Comparison of ENCODE assay signal across 8 cellular contexts in genomic region chr6:148144917-148145521, GRCh38.
DNase-seq lines count a peak whose midpoint lies in the region; ATAC-seq and TF ChIP-seq lines count a peak whose summit lies in the region.

No MANE protein-coding gene starts in this region.

- H3K27ac ChIP-seq in C4-2B (no peak overlapping the region), fibroblast of lung (ENCODE audit: insufficient read depth, low read length) (no peak overlapping the region)

- peak overlapping the region; percentile 19 for H3K4me2 ChIP-seq in fibroblast of lung (ENCODE audit: extremely low read depth, insufficient read depth, low read length)

- H4K20me1 ChIP-seq in fibroblast of lung (ENCODE audit: control insufficient read depth, extremely low read depth, insufficient read depth, low read length) = no peaks in the 10 kb centered on the region

- no peaks in the 10 kb centered on the region for H3K36me3 Mint-ChIP-seq in type B pancreatic cell

- H2AFZ ChIP-seq in fibroblast of lung (ENCODE audit: low read length) = no peak overlapping the region

- H3K4me3 ChIP-seq in NT2/D1 (ENCODE audit: insufficient read length, low read depth) (no peak overlapping the region), fibroblast of lung (replicated peaks in 1 of 4; ENCODE audit: control extremely low read depth in 1 of 4, insufficient read depth in 1 of 4, low read depth in 3 of 4, low read length in 4 of 4) (peak overlapping the region in 2 of 4 experiments; percentile 1 to 44)

- peak; percentile 83 for ATAC-seq in GM19351 (IDR thresholded peaks at IDR 0.05; ENCODE audit: unreplicated experiment)

- no peak overlapping the region for H3K27ac Mint-ChIP-seq in type B pancreatic cell

- H3K9me3 Mint-ChIP-seq in type B pancreatic cell = peaks cover 6% of the 10 kb centered on the region

- no peaks in the 10 kb centered on the region for H3K79me2 ChIP-seq in fibroblast of lung (ENCODE audit: control insufficient read depth, insufficient read depth, low read length)

- peak; percentile 94 for TF ChIP-seq CTCF in C4-2B (conservative IDR thresholded peaks at IDR 0.05)
- TF ChIP-seq CTCF in fibroblast of lung (conservative IDR thresholded peaks at IDR 0.05 in 1 of 2, IDR thresholded peaks at IDR 0.05 in 1 of 2; ENCODE audit: low read depth in 1 of 2, low read length in 2 of 2) = peak; percentile 85 to 86
- TF ChIP-seq CTCF in type B pancreatic cell (conservative IDR thresholded peaks at IDR 0.05) = peak; percentile 90

- no peaks in the 10 kb centered on the region for H3K27me3 ChIP-seq in NT2/D1 (ENCODE audit: insufficient read depth, insufficient read length)
- no peaks in the 10 kb centered on the region for H3K27me3 ChIP-seq in fibroblast of lung (ENCODE audit: control insufficient read depth, insufficient read depth, low read length)

- H3K4me1 ChIP-seq in NT2/D1 (ENCODE audit: insufficient read depth, insufficient read length) = no peaks in the 10 kb centered on the region
- H3K4me1 ChIP-seq in fibroblast of lung (ENCODE audit: control insufficient read depth, extremely low read depth, insufficient read depth, low read length) = no peaks in the 10 kb centered on the region

- no peak overlapping the region for H3K4me3 Mint-ChIP-seq in type B pancreatic cell

- DNase-seq in HK-2 (ENCODE audit: unreplicated experiment) (peak; percentile 61), NT2/D1 (ENCODE audit: low read depth, low spot score) (peak; percentile 36), activated T-cell treated with anti-CD3 and anti-CD28 coated beads for 1 hour (ENCODE audit: low read depth) (peak; percentile 47), fibroblast of lung (ENCODE audit: low read depth in 2 of 2) (peak; percentile 61 to 76), nucleus accumbens (lab: John Stamatoyannopoulos, UW) (peak in 49 of 56 donors; percentile 1 to 84 (median 35)), type B pancreatic cell (ENCODE audit: extremely low spot score, unreplicated experiment) (no peak)

- H3K36me3 ChIP-seq in NT2/D1 (ENCODE audit: insufficient read depth, insufficient read length, low read length) (no peaks in the 10 kb centered on the region), fibroblast of lung (ENCODE audit: control insufficient read depth, insufficient read depth, low read length) (no peaks in the 10 kb centered on the region)

- H3K9ac ChIP-seq in NT2/D1 (ENCODE audit: insufficient read length, low read depth) (no peak overlapping the region), fibroblast of lung (ENCODE audit: insufficient read depth, low read length) (no peak overlapping the region)

- H3K4me1 Mint-ChIP-seq in type B pancreatic cell (ENCODE audit: unreplicated experiment) = peaks cover 11% of the 10 kb centered on the region

- no peaks in the 10 kb centered on the region for H3K9me3 ChIP-seq in NT2/D1 (ENCODE audit: insufficient read depth, low read length)
- no peaks in the 10 kb centered on the region for H3K9me3 ChIP-seq in fibroblast of lung (ENCODE audit: control insufficient read depth, insufficient read depth, low read depth, low read length)

- H3K27me3 Mint-ChIP-seq in type B pancreatic cell = no peaks in the 10 kb centered on the region
